12 cellular contexts compared by ENCODE assay signal in genomic region chr19:17739121-17739875, GRCh38. TPM values are rescaled to one million over a fixed set of nuclear protein-coding genes. Genes with fewer than 3 reads are reported as not detected.
DNase-seq lines count a peak whose midpoint lies in the region; ATAC-seq and TF ChIP-seq lines count a peak whose summit lies in the region.
"Had no signal": no experiment of that assay in that cellular context is flagged by ENCODE, and none has a peak within 500 bp of the region (broad histone marks: within the 10 kb centered on the region; RNA-seq: fewer than 3 reads in every experiment).

No MANE protein-coding gene starts in this region.

- H4K20me1 ChIP-seq in DND-41 (ENCODE audit: insufficient read depth, low read length) = no peaks in the 10 kb centered on the region

- peak overlapping the region; percentile 59 for H3K27ac ChIP-seq in DND-41 (ENCODE audit: low read length)
- peak overlapping the region in 1 of 4 donors; percentile 57 for H3K27ac ChIP-seq in Peyer's patch
- H3K27ac ChIP-seq in left lung = no peak overlapping the region
- H3K27ac ChIP-seq: testis had no signal

- ATAC-seq in DND-41 (ENCODE audit: insufficient read depth, low read depth) = peak; percentile 66
- peak; percentile 58 for ATAC-seq in HG02571 (IDR thresholded peaks at IDR 0.05; ENCODE audit: unreplicated experiment)
- ATAC-seq in left lung = peak; percentile 53

- H3K4me1 ChIP-seq in DND-41 (ENCODE audit: insufficient read depth, low read length) = peaks cover 6% of the 10 kb centered on the region
- peaks cover 0 to 11% (median 0%) of the 10 kb centered on the region in 4 donors for H3K4me1 ChIP-seq in Peyer's patch
- peaks cover 0 to 8% of the 10 kb centered on the region in 2 donors for H3K4me1 ChIP-seq in left lung
- H3K4me1 ChIP-seq: testis had no signal

- TF ChIP-seq POLR2A in Peyer's patch (IDR thresholded peaks at IDR 0.05) = no peak

- DNase-seq in DND-41 = peak; percentile 58
- peak in 2 of 3 donors; percentile 86 to 87 for DNase-seq in Peyer's patch
- no peak for DNase-seq in left lung
- DNase-seq in NCI-H2081 treated with DMSO at 0.1 percent for 48 hours (lab: John Stamatoyannopoulos, UW) = no peak
- no peak for DNase-seq in activated effector memory CD4-positive, alpha-beta T cell treated with anti-CD3 and anti-CD28 coated beads, Interleukin-2, amount 50 U/mL, for 16 hours
- DNase-seq in stimulated activated CD4-positive, alpha-beta T cell treated with anti-CD3 and anti-CD28 coated beads, Interleukin-2, amount 100 ng/mL, for 48 hours = no peak
- DNase-seq in NCI-H1930 (lab: John Stamatoyannopoulos, UW) = no peak
- DNase-seq: activated effector memory CD4-positive, alpha-beta T cell treated with Interleukin-2 at 50 U/mL for 16 hours; effector memory CD4-positive, alpha-beta T cell; testis had no signal

- H3K36me3 ChIP-seq in DND-41 (ENCODE audit: insufficient read depth, low read length) (peaks cover 21% of the 10 kb centered on the region), Peyer's patch (peaks cover 0 to 27% (median 0%) of the 10 kb centered on the region in 3 donors), left lung (peaks cover 0 to 43% of the 10 kb centered on the region in 2 donors)

- no peak for TF ChIP-seq CTCF in DND-41 (IDR thresholded peaks at IDR 0.05; ENCODE audit: borderline replicate concordance, extremely low read depth, low read length, poor library complexity, severe bottlenecking)
- no peak for TF ChIP-seq CTCF in Peyer's patch (IDR thresholded peaks at IDR 0.05)
- no peak for TF ChIP-seq CTCF in left lung (IDR thresholded peaks at IDR 0.05)

- no peak overlapping the region for H3K9ac ChIP-seq in DND-41 (ENCODE audit: low read depth, low read length)

- H2AFZ ChIP-seq in DND-41 (ENCODE audit: low read depth, low read length) = no peak overlapping the region

- H3K4me3 ChIP-seq in DND-41 (ENCODE audit: low read depth in 1 of 2, low read length in 2 of 2) (no peak overlapping the region), Peyer's patch (no peak overlapping the region), left lung (no peak overlapping the region)
- H3K4me3 ChIP-seq: testis had no signal

- H3K79me2 ChIP-seq in DND-41 (ENCODE audit: insufficient read depth, low read length) = no peaks in the 10 kb centered on the region

- no peaks in the 10 kb centered on the region for H3K27me3 ChIP-seq in DND-41 (ENCODE audit: insufficient read depth, low read length, poor library complexity)
- no peaks in the 10 kb centered on the region for H3K27me3 ChIP-seq in Peyer's patch
- no peaks in the 10 kb centered on the region for H3K27me3 ChIP-seq in left lung
- H3K27me3 ChIP-seq: testis had no signal

- H3K9me3 ChIP-seq in DND-41 (ENCODE audit: insufficient read depth, low read length, severe bottlenecking) (peaks cover 5% of the 10 kb centered on the region), Peyer's patch (no peaks in the 10 kb centered on the region), left lung (no peaks in the 10 kb centered on the region)
- H3K9me3 ChIP-seq: testis had no signal

- intact Hi-C loops in left lung (cut with DNase I) = no loop called here

- H3K4me2 ChIP-seq in DND-41 (ENCODE audit: insufficient read depth, low read length) = no peak overlapping the region

RNA-seq across cellular contexts. Expression of gene FCHO1, which starts 12.0 kb away (rescaled TPM):
- 10 to 100 TPM in 1 of 4 donors, 1 to 10 TPM in 3; 2.3 to 41.3 (median 5.3) TPM for total RNA-seq in Peyer's patch
- 10 to 100 TPM in 1 of 2 donors, 1 to 10 TPM in 1; 3.0 to 12.7 TPM for total RNA-seq in left lung

RNA-seq across cellular contexts. Expression of gene MAP1S, which starts 20.0 kb away (rescaled TPM):
- 10 to 100 TPM; 23.9 to 71.8 (median 48.7) TPM for total RNA-seq in Peyer's patch
- 10 to 100 TPM; 65.1 to 82.2 TPM for total RNA-seq in left lung

RNA-seq across cellular contexts. Expression of gene UNC13A, which starts 51.1 kb away (rescaled TPM):
- total RNA-seq in Peyer's patch (under 1 TPM; 0.38 to 0.83 (median 0.62) TPM), left lung (under 1 TPM; 0.15 to 0.37 TPM)
- total RNA-seq: skeletal muscle tissue had no signal

RNA-seq across cellular contexts. Expression of gene B3GNT3, which starts 55.6 kb away (rescaled TPM):
- 100 to 1,000 TPM in 3 of 4 donors, 10 to 100 TPM in 1; 13.2 to 154 (median 127) TPM for total RNA-seq in Peyer's patch
- total RNA-seq in left lung = 1 to 10 TPM; 2.1 to 5.2 TPM
- total RNA-seq: skeletal muscle tissue had no signal

Comparison
In these comparisons a context has a peak if more than half of its experiments do, and no peak if none do; other contexts are left out.
1. DNase-seq: peak in DND-41 (single experiment) and Peyer's patch (2 of 3); none in left lung (0 of 2), NCI-H2081 treated with DMSO at 0.1 percent for 48 hours (single experiment), activated effector memory CD4-positive, alpha-beta T cell treated with anti-CD3 and anti-CD28 coated beads, Interleukin-2, amount 50 U/mL, for 16 hours (single experiment), stimulated activated CD4-positive, alpha-beta T cell treated with anti-CD3 and anti-CD28 coated beads, Interleukin-2, amount 100 ng/mL, for 48 hours (0 of 2) and NCI-H1930 (0 of 2).
2. Peak in every context shown above with its lines, with median percentiles within 50 percentile points of each other: ATAC-seq.